ENCODE assay signal across 10 cellular contexts in the genomic region with DNA sequence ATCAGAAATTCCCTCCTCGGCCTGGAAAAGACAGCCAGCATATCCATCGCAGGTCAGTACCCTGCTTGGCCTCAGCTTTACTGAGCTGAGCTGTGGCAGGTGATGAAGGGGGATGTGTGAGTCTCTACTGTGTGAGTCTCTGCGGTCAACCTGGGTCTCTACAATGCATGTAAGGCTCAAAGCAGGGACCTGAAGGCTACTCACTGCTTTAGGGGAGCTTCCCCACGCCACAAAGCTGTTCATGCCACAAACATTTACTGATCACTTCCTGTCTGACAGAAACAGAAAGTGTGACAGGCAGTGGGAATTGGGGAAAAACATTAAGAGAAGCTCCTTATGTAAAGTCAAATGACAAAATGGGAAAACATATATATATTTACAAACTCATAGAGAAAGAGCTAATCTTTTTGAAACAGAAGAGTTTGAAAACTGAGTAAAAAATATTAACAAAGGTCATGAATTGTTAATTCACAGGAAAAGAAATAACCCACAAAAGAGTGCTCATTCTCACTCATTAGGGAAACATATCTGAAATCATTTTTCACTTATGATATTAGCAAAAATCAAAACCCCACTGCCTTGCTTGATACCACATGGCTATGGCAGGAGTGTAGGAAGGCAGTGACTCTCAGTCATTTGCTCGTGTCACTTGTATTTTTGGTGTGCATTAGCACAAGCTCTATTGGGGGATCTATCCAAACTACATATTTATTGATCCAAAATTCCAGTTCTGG. TPM values are rescaled to one million over a fixed set of nuclear protein-coding genes. Genes with fewer than 3 reads are reported as not detected.
DNase-seq lines count a peak whose midpoint lies in the region; ATAC-seq, FAIRE-seq and TF ChIP-seq lines count a peak whose summit lies in the region.
"Had no signal": no experiment of that assay in that cellular context is flagged by ENCODE, and none has a peak within 500 bp of the region (broad histone marks: within the 10 kb centered on the region; RNA-seq: fewer than 3 reads in every experiment).

No MANE protein-coding gene starts in this region.

- H3K4me3 ChIP-seq in KMS-11 (IDR thresholded peaks at IDR 0.05; ENCODE audit: insufficient read depth, low read depth, low read length) (no peak overlapping the region), kidney (ENCODE audit: low read length in 2 of 2) (no peak overlapping the region)

- no peak for TF ChIP-seq POLR2A in GM12891 (IDR thresholded peaks at IDR 0.05; ENCODE audit: low read depth, low read length)

- no peak for TF ChIP-seq CTCF in KMS-11 (conservative IDR thresholded peaks at IDR 0.05; ENCODE audit: low read depth, low read length)
- no peak for TF ChIP-seq CTCF in kidney (IDR thresholded peaks at IDR 0.05; ENCODE audit: borderline replicate concordance, extremely low read depth, insufficient read depth)

- no peak overlapping the region for H3K9ac ChIP-seq in KMS-11
- H3K9ac ChIP-seq in kidney (ENCODE audit: low read length in 2 of 2), result no peak overlapping the region

- peak overlapping the region; percentile 46; the same call in 1 of the 2 replicates for H3K4me2 ChIP-seq in KMS-11

- DNase-seq in GM12891 (ENCODE audit: insufficient read length, low spot score), result no peak
- peak; percentile 31 for DNase-seq in central memory CD4-positive, alpha-beta T cell
- no peak for DNase-seq in NCI-H510A treated with DMSO at 0.1 percent for 48 hours (lab: John Stamatoyannopoulos, UW)
- DNase-seq in RKO (ENCODE audit: low spot score), result no peak
- no peak for DNase-seq in kidney
- no peak for DNase-seq in NCI-H446 (lab: John Stamatoyannopoulos, UW)
- DNase-seq: KG1 had no signal

- H3K27me3 ChIP-seq in KMS-11 (ENCODE audit: insufficient read depth, low read depth), result peaks cover 4% of the 10 kb centered on the region; the same call in 1 of the 2 replicates

- peak; percentile 80 for ATAC-seq in GM21423 (IDR thresholded peaks at IDR 0.05; ENCODE audit: unreplicated experiment)

- intact Hi-C loops in kidney (cut with DNase I), result no loop called here

- no peaks in the 10 kb centered on the region for H3K36me3 ChIP-seq in KMS-11 (ENCODE audit: insufficient read depth)
- H3K36me3 ChIP-seq in kidney (ENCODE audit: control insufficient read depth in 1 of 2, insufficient read depth in 2 of 2, low read length in 2 of 2), result no peaks in the 10 kb centered on the region

- H3K9me3 ChIP-seq in kidney (ENCODE audit: control insufficient read depth in 1 of 2, low read length in 2 of 2), result no peaks in the 10 kb centered on the region

- no peak overlapping the region for H2AFZ ChIP-seq in KMS-11 (ENCODE audit: low read depth)

- FAIRE-seq in GM12891 (lab: Jason Lieb, UNC), result peak; percentile 66
- FAIRE-seq in kidney (lab: Jason Lieb, UNC), result no peak

- H3K27ac ChIP-seq in KMS-11, result no peak overlapping the region
- no peak overlapping the region for H3K27ac ChIP-seq in kidney (ENCODE audit: low read depth in 2 of 2, low read length in 2 of 2)

- H3K79me2 ChIP-seq in KMS-11 (ENCODE audit: insufficient read depth, low read depth), result no peaks in the 10 kb centered on the region

- peaks cover 18% of the 10 kb centered on the region for H3K4me1 ChIP-seq in KMS-11 (ENCODE audit: low read depth, poor library complexity, severe bottlenecking)
- H3K4me1 ChIP-seq in kidney (ENCODE audit: control insufficient read depth in 1 of 2, insufficient read depth in 1 of 2, low read depth in 1 of 2, low read length in 2 of 2), result peaks cover 0 to 4% of the 10 kb centered on the region in 2 donors

- H4K20me1 ChIP-seq in KMS-11 (ENCODE audit: insufficient read depth), result no peaks in the 10 kb centered on the region

TF ChIP-seq in GM12891, 5 proteins besides CTCF, POLR2A, EP300 and RAD21:
- TF ChIP-seq POLR2AphosphoS5 (IDR thresholded peaks at IDR 0.05; ENCODE audit: low read depth, low read length) (no peak), SPI1 (IDR thresholded peaks at IDR 0.05; ENCODE audit: low read depth, low read length) (peak; percentile 78)

RNA-seq across cellular contexts. Expression of gene BTN3A3, which starts 5.8 kb away (rescaled TPM):
- 19.5 TPM for polyA plus RNA-seq in GM12891 (2012; ENCODE audit: low read depth, missing spikeins)
- total RNA-seq in kidney, result 20.3 TPM
- polyA plus RNA-seq in kidney (ENCODE audit: insufficient read depth, low read depth, low replicate concordance), result 7.9 TPM

RNA-seq across cellular contexts. Expression of gene BTN2A1, which starts 11.7 kb away (rescaled TPM):
- 13.8 TPM for polyA plus RNA-seq in GM12891 (2012; ENCODE audit: low read depth, missing spikeins)
- 19.1 TPM for total RNA-seq in kidney
- polyA plus RNA-seq in kidney (ENCODE audit: insufficient read depth, low read depth, low replicate concordance), result 15.6 TPM

RNA-seq across cellular contexts. Expression of gene BTN3A1, which starts 44.0 kb away (rescaled TPM):
- 12.5 TPM for polyA plus RNA-seq in GM12891 (2012; ENCODE audit: low read depth, missing spikeins)
- 23.1 TPM for total RNA-seq in kidney
- 13.8 TPM for polyA plus RNA-seq in kidney (ENCODE audit: insufficient read depth, low read depth, low replicate concordance)

RNA-seq across cellular contexts. Expression of gene BTN1A1, which starts 54.0 kb away (rescaled TPM):
- polyA plus RNA-seq in GM12891 (2012; ENCODE audit: low read depth, missing spikeins), result 0.14 TPM
- total RNA-seq in kidney, result 0.09 TPM
- polyA plus RNA-seq in kidney (ENCODE audit: insufficient read depth, low read depth, low replicate concordance), result not detected
- total RNA-seq: T-helper 1 cell treated with Interleukin-12 subunit alpha and Interleukin-12 subunit beta and Interleukin-4 antibody, amounts not matched to agents 30 ng/mL and 1 ng/mL, for 36 hours had no signal
